Comparison of ENCODE assay signal across 22 cellular contexts in the genomic region with DNA sequence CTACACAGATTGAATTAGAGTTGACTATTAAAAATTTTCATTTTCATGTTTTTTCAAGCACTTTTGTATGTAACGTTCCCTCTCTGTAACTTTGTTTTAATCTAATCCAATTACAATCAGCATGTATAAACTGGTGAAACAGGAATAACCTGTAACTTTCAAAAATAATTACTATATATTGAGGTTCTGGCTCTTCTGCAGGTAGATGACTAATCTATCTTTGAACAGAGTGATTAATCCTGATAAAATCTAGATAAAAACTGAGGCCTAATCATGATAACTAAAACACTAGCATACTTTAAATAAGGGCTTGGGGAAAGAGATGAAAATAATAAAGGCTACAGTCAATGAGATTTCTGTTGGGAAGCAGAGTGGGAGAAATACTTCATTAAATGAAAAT.
DNase-seq lines count a peak whose midpoint lies in the region; ATAC-seq, FAIRE-seq and TF ChIP-seq lines count a peak whose summit lies in the region.
"Had no signal": no experiment of that assay in that cellular context is flagged by ENCODE, and none has a peak within 500 bp of the region (broad histone marks: within the 10 kb centered on the region; RNA-seq: fewer than 3 reads in every experiment).

No MANE protein-coding gene starts in this region.

- H3K9me3 ChIP-seq in keratinocyte (ENCODE audit: control insufficient read depth, low read depth, low read length) (no peaks in the 10 kb centered on the region), subcutaneous abdominal adipose tissue (ENCODE audit: control insufficient read depth in 5 of 5, low read length in 5 of 5) (no peaks in the 10 kb centered on the region)
- H3K9me3 ChIP-seq: BE2C had no signal

- H3K27ac ChIP-seq in ACC112 (ENCODE audit: low read depth, low read length) (peak overlapping the region; percentile 72), RWPE1 (no peak overlapping the region), keratinocyte (ENCODE audit: control insufficient read depth, insufficient read depth, low read length) (peak overlapping the region; percentile 43), subcutaneous abdominal adipose tissue (ENCODE audit: low read depth, low read length) (peak overlapping the region; percentile 59)

- no peak for FAIRE-seq in keratinocyte (lab: Jason Lieb, UNC)
- FAIRE-seq: HepG2 had no signal

- H4K20me1 ChIP-seq in keratinocyte (ENCODE audit: control insufficient read depth, extremely low read depth, insufficient read depth, low read length): no peaks in the 10 kb centered on the region

- intact Hi-C loops in posterior cingulate gyrus (cut with DNase I): no loop called here

- dilution Hi-C loops in keratinocyte (cut with MboI; ENCODE audit: extremely low pct_ligation_motif_present, low sequenced_read_pairs): no loop called here

- H3K9me1 ChIP-seq in keratinocyte (ENCODE audit: control insufficient read depth, extremely low read depth, insufficient read depth, low read length): no peaks in the 10 kb centered on the region

- no peak overlapping the region for H3K9ac ChIP-seq in keratinocyte (ENCODE audit: control insufficient read depth, extremely low read depth, insufficient read depth, low read length)
- H3K9ac ChIP-seq in subcutaneous abdominal adipose tissue (ENCODE audit: low read length in 5 of 5): peak overlapping the region in 1 of 5 donors; percentile 4

- H3K4me1 ChIP-seq in ACC112 (ENCODE audit: control insufficient read depth, insufficient read depth, low read length, unreplicated experiment): peaks cover 24% of the 10 kb centered on the region
- H3K4me1 ChIP-seq in keratinocyte (ENCODE audit: control insufficient read depth, extremely low read depth, insufficient read depth, low read length): peaks cover 14% of the 10 kb centered on the region
- peaks cover 0 to 14% (median 4%) of the 10 kb centered on the region in 5 donors for H3K4me1 ChIP-seq in subcutaneous abdominal adipose tissue (ENCODE audit: control insufficient read depth in 5 of 5, insufficient read depth in 5 of 5, low read length in 5 of 5)
- H3K4me1 ChIP-seq: BE2C had no signal

- H3K79me2 ChIP-seq in ACC112 (ENCODE audit: control insufficient read depth, insufficient read depth, low read length, unreplicated experiment) (no peaks in the 10 kb centered on the region), keratinocyte (ENCODE audit: control insufficient read depth, insufficient read depth, low read length) (no peaks in the 10 kb centered on the region)

- no peak overlapping the region for H3K4me3 ChIP-seq in ACC112 (ENCODE audit: low read depth, low read length)
- H3K4me3 ChIP-seq in keratinocyte (ENCODE audit: control insufficient read depth in 2 of 3, extremely low read depth in 1 of 3, insufficient read depth in 2 of 3, low read depth in 1 of 3, low read length in 3 of 3): peak overlapping the region in 1 of 3 experiments; percentile 38
- H3K4me3 ChIP-seq in subcutaneous abdominal adipose tissue (ENCODE audit: low read depth in 1 of 5, low read length in 5 of 5): no peak overlapping the region

- POLR2A ChIA-PET in RWPE1 (lab: Yijun Ruan, JAX; ENCODE audit: low non-redundant PET): no interaction called here

- TF ChIP-seq CTCF in RWPE1 (conservative IDR thresholded peaks at IDR 0.05; ENCODE audit: low read depth) (no peak), keratinocyte (optimal IDR thresholded peaks at IDR 0.05 in 1 of 3, IDR thresholded peaks at IDR 0.05 in 1 of 3, conservative IDR thresholded peaks at IDR 0.05 in 1 of 3; ENCODE audit: extremely low read depth in 1 of 3, insufficient read depth in 2 of 3, low read length in 3 of 3) (no peak)

- DNase-seq in RWPE1 (ENCODE audit: low spot score) (peak; percentile 13), keratinocyte (ENCODE audit: low read depth, low spot score) (no peak), posterior cingulate gyrus (no peak), DMS 273 treated with DMSO at 0.1 percent for 48 hours (lab: John Stamatoyannopoulos, UW) (no peak)
- DNase-seq in central memory CD4-positive, alpha-beta T cell: no peak
- DNase-seq: 8988T; BE2C; CD4-positive, CD25-positive, alpha-beta regulatory T cell; COR-L47; GDM1; H9; KBM-7; NCI-H1105 treated with DMSO at 0.1 percent for 48 hours; NCI-H1694 treated with DMSO at 0.1 percent for 48 hours; NCI-H510A; NCI-H748 treated with DMSO at 0.1 percent for 48 hours; NK-92 treated with Interleukin-12 subunit alpha and Interleukin-12 subunit beta, amount 100 ng/mL, for 24 hours; SHP77 treated with DMSO at 0.1 percent for 48 hours had no signal

- peak overlapping the region; percentile 67 for H3K4me2 ChIP-seq in keratinocyte (ENCODE audit: control insufficient read depth, extremely low read depth, insufficient read depth, low read depth, low read length)

- ATAC-seq in HG03280 (IDR thresholded peaks at IDR 0.05; ENCODE audit: unreplicated experiment): no peak
- ATAC-seq: HepG2 had no signal

- H2AFZ ChIP-seq in ACC112 (ENCODE audit: low read length, unreplicated experiment) (no peak overlapping the region), keratinocyte (ENCODE audit: control insufficient read depth, low read length) (peak overlapping the region; percentile 51)

- H3K27me3 ChIP-seq in ACC112 (ENCODE audit: insufficient read depth, low read length) (no peaks in the 10 kb centered on the region), keratinocyte (ENCODE audit: control insufficient read depth, extremely low read depth, insufficient read depth, low read length) (no peaks in the 10 kb centered on the region), subcutaneous abdominal adipose tissue (ENCODE audit: control insufficient read depth in 5 of 5, insufficient read depth in 4 of 5, low read length in 5 of 5) (no peaks in the 10 kb centered on the region)
- H3K27me3 ChIP-seq: BE2C had no signal

- CTCF ChIA-PET in RWPE1 (lab: Yijun Ruan, JAX): interaction anchor here (0.6 kb wide), 1 partner anchor 48 kb away, joined by 3 read pairs; no protein-coding TSS in a partner anchor

- no peaks in the 10 kb centered on the region for H3K36me3 ChIP-seq in ACC112 (ENCODE audit: insufficient read depth, low read length)
- H3K36me3 ChIP-seq in keratinocyte (ENCODE audit: control insufficient read depth in 2 of 2, extremely low read depth in 1 of 2, insufficient read depth in 2 of 2, low read length in 2 of 2): no peaks in the 10 kb centered on the region
- no peaks in the 10 kb centered on the region for H3K36me3 ChIP-seq in subcutaneous abdominal adipose tissue (ENCODE audit: control insufficient read depth in 5 of 5, insufficient read depth in 5 of 5, low read length in 5 of 5)
- H3K36me3 ChIP-seq: BE2C had no signal
